In genomic region chr20:3563548-3564177, GRCh38 we compare ENCODE assay signal across 8 cellular contexts.
DNase-seq lines count a peak whose midpoint lies in the region; ATAC-seq, FAIRE-seq and TF ChIP-seq lines count a peak whose summit lies in the region.

No MANE protein-coding gene starts in this region.

- H4K20me1 ChIP-seq in mammary epithelial cell (ENCODE audit: insufficient read depth, low read length) = no peaks in the 10 kb centered on the region

- peak; percentile 87 for ATAC-seq in left lung
- no peak for ATAC-seq in HG02938 (IDR thresholded peaks at IDR 0.05; ENCODE audit: unreplicated experiment)
- ATAC-seq in HG03280 (IDR thresholded peaks at IDR 0.05; ENCODE audit: unreplicated experiment) = no peak

- CTCF ChIA-PET in mammary epithelial cell (lab: Charles Lee; ENCODE audit: low non-redundant PET) = interaction anchor here (0.6 to 0.8 kb wide), 4 partner anchors 113 to 632 kb away, joined by 3 to 11 read pairs (median 3); no protein-coding TSS in a partner anchor

- no peak overlapping the region for H3K4me3 ChIP-seq in mammary epithelial cell (replicated peaks in 1 of 3; ENCODE audit: insufficient read depth in 1 of 3, low read depth in 2 of 3, low read length in 3 of 3)
- H3K4me3 ChIP-seq in left lung = no peak overlapping the region

- peaks cover 4% of the 10 kb centered on the region for H3K79me2 ChIP-seq in mammary epithelial cell (ENCODE audit: insufficient read depth, low read length)

- H3K27ac ChIP-seq in mammary epithelial cell (ENCODE audit: insufficient read depth, low read depth, low read length) (no peak overlapping the region), left lung (no peak overlapping the region)

- no peak overlapping the region for H3K4me2 ChIP-seq in mammary epithelial cell (ENCODE audit: insufficient read depth, low read depth, low read length)

- WGBS in mammary epithelial cell (ENCODE audit: low coverage, missing lambda C conversion rate) = 50% methylated on average over 4 of the region's 4 CpGs

- FAIRE-seq in H54 (lab: Jason Lieb, UNC) = peak; percentile 86

- TF ChIP-seq POLR2A in H54 (IDR thresholded peaks at IDR 0.05; ENCODE audit: low read depth, low read length) = no peak

- H3K36me3 ChIP-seq in mammary epithelial cell (ENCODE audit: insufficient read depth, low read length) (peaks cover 26% of the 10 kb centered on the region), left lung (peaks cover 0 to 36% of the 10 kb centered on the region in 2 donors)

- no peaks in the 10 kb centered on the region for H3K27me3 ChIP-seq in mammary epithelial cell (ENCODE audit: insufficient read depth, low read length)
- no peaks in the 10 kb centered on the region for H3K27me3 ChIP-seq in left lung

- TF ChIP-seq CTCF in mammary epithelial cell (conservative IDR thresholded peaks at IDR 0.05 in 1 of 2, IDR thresholded peaks at IDR 0.05 in 1 of 2; ENCODE audit: extremely low read depth in 1 of 2, insufficient read depth in 1 of 2, low read depth in 1 of 2, low read length in 2 of 2) (peak; percentile 76 to 80), left lung (IDR thresholded peaks at IDR 0.05) (peak; percentile 54 to 63)

- DNase-seq in COLO668 (lab: John Stamatoyannopoulos, UW; ENCODE audit: unreplicated experiment) (peak; percentile 29), H54 (ENCODE audit: insufficient read length, low spot score) (no peak), NCI-H69 (lab: John Stamatoyannopoulos, UW) (peak; percentile 60), mammary epithelial cell (peak; percentile 39), left lung (no peak)
- DNase-seq in activated CD8-positive, alpha-beta memory T cell treated with anti-CD3 and anti-CD28 coated beads, Interleukin-2, amount 50 U/mL, for 4 hours = no peak

- H2AFZ ChIP-seq in mammary epithelial cell (ENCODE audit: low read depth, low read length) = no peak overlapping the region

- H3K9ac ChIP-seq in mammary epithelial cell (ENCODE audit: insufficient read depth, low read length) = no peak overlapping the region

- H3K9me3 ChIP-seq in mammary epithelial cell (replicated peaks; ENCODE audit: insufficient read depth, low read length) (no peaks in the 10 kb centered on the region), left lung (no peaks in the 10 kb centered on the region)

- in situ Hi-C loops in mammary epithelial cell (cut with MboI; ENCODE audit: low sequenced_read_pairs in 2 of 2) = no loop called here

- H3K4me1 ChIP-seq in mammary epithelial cell (ENCODE audit: insufficient read depth, low read length) (peaks cover 5% of the 10 kb centered on the region), left lung (peaks cover 0 to 13% of the 10 kb centered on the region in 2 donors)

- BruUV-seq in mammary epithelial cell (replicated peaks; lab: Mats Ljungman, UMichigan) = no TSS peak

- dilution Hi-C loops in mammary epithelial cell (cut with HindIII; ENCODE audit: low sequenced_read_pairs) = no loop called here

- intact Hi-C loops in mammary epithelial cell (cut with micrococcal nuclease) = loop anchor here (1.0 to 5.0 kb wide), 3 partner anchors 92 to 156 kb away; partner anchors contain the start of genes ATRN, DNAAF9 and SIGLEC1
- intact Hi-C loops in left lung (cut with DNase I) = no loop called here

Comparison
In these comparisons a context has a peak if more than half of its experiments do, and no peak if none do; other contexts are left out.
1. DNase-seq: peak in COLO668 (single experiment), NCI-H69 (single experiment) and mammary epithelial cell (single experiment); none in H54 (single experiment), left lung (0 of 2) and activated CD8-positive, alpha-beta memory T cell treated with anti-CD3 and anti-CD28 coated beads, Interleukin-2, amount 50 U/mL, for 4 hours (single experiment).